ENCODE assay signal across 1 cellular context in the genomic region with DNA sequence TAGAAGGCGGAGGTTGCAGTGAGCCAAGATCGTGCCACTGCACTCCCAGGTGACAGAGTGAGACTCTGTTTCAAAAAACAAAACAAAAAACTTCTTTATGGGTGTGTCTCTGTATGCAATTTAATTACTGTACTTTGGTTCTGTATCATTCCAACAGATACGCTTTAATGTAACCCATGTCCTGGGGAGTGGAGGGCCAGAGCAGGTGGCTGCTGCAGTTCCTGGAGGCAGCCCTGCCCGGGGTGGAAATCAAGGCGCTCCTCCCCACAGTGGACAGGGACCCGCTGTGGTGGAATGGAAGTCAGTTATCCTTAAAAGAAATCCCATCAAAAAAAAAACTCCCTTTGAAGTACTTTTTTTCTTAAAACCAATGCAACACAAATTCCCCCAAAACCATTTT.
TF ChIP-seq lines count a peak whose summit lies in the region.

No MANE protein-coding gene starts in this region.

TF ChIP-seq in IMR-90, 13 proteins besides CTCF, POLR2A, EP300 and RAD21 (continued from another document):
- TF ChIP-seq, protein P1, sequence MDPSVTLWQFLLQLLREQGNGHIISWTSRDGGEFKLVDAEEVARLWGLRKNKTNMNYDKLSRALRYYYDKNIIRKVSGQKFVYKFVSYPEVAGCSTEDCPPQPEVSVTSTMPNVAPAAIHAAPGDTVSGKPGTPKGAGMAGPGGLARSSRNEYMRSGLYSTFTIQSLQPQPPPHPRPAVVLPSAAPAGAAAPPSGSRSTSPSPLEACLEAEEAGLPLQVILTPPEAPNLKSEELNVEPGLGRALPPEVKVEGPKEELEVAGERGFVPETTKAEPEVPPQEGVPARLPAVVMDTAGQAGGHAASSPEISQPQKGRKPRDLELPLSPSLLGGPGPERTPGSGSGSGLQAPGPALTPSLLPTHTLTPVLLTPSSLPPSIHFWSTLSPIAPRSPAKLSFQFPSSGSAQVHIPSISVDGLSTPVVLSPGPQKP (IDR thresholded peaks at IDR 0.05; ENCODE audit: borderline replicate concordance, low read depth, low read length): no peak
- no peak for TF ChIP-seq MAZ (IDR thresholded peaks at IDR 0.05; ENCODE audit: borderline replicate concordance, low read depth, low read length)
- TF ChIP-seq RFX5 (IDR thresholded peaks at IDR 0.05; ENCODE audit: low read depth, low read length): no peak
- TF ChIP-seq SMC3 (IDR thresholded peaks at IDR 0.05; ENCODE audit: low read depth, low read length): no peak
- TF ChIP-seq MAFK (IDR thresholded peaks at IDR 0.05; ENCODE audit: low read depth, low read length): no peak
- TF ChIP-seq NFE2L2 (IDR thresholded peaks at IDR 0.05; ENCODE audit: low read depth, low read length): no peak
- no peak for TF ChIP-seq BHLHE40 (IDR thresholded peaks at IDR 0.05; ENCODE audit: low read depth, low read length)
- no peak for TF ChIP-seq FOS (IDR thresholded peaks at IDR 0.05; ENCODE audit: low read depth, low read length)
- no peak for TF ChIP-seq MXI1 (IDR thresholded peaks at IDR 0.05; ENCODE audit: borderline replicate concordance, low read depth, low read length)
- TF ChIP-seq, protein P2, sequence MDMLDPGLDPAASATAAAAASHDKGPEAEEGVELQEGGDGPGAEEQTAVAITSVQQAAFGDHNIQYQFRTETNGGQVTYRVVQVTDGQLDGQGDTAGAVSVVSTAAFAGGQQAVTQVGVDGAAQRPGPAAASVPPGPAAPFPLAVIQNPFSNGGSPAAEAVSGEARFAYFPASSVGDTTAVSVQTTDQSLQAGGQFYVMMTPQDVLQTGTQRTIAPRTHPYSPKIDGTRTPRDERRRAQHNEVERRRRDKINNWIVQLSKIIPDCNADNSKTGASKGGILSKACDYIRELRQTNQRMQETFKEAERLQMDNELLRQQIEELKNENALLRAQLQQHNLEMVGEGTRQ (IDR thresholded peaks at IDR 0.05; ENCODE audit: low read depth, low read length): no peak
- no peak for TF ChIP-seq CHD1 (IDR thresholded peaks at IDR 0.05; ENCODE audit: low read depth, low read length)
